ENCODE assay signal across 21 cellular contexts in genomic region chrX:7720519-7720918, GRCh38.
"Had no signal": no experiment of that assay in that cellular context is flagged by ENCODE, and none has a peak within 500 bp of the region (broad histone marks: within the 10 kb centered on the region; RNA-seq: fewer than 3 reads in every experiment).

No MANE protein-coding gene starts in this region.

- ATAC-seq: Panc1, PC-3 had no signal

- DNase-seq: KBM-7, MV-4-11, NCI-H1048, NCI-H1105, NCI-H1417, NCI-H1436 treated with DMSO at 0.1 percent for 48 hours, NCI-H1694, NCI-H187 treated with DMSO at 0.1 percent for 48 hours, NCI-H2029 treated with DMSO at 0.1 percent for 48 hours, NCI-H2171 treated with DMSO at 0.1 percent for 48 hours, NCI-H345, NCI-H446 treated with DMSO at 0.1 percent for 48 hours, NCI-H510A treated with DMSO at 0.1 percent for 48 hours, NCI-H526, NCI-H82, PC-3, SHP77, SK-N-SH had no signal

- H3K9me3 ChIP-seq: SK-N-SH had no signal

- H3K27ac ChIP-seq: HL-60, RWPE1 had no signal
